29 cellular contexts compared by ENCODE assay signal in the genomic region with DNA sequence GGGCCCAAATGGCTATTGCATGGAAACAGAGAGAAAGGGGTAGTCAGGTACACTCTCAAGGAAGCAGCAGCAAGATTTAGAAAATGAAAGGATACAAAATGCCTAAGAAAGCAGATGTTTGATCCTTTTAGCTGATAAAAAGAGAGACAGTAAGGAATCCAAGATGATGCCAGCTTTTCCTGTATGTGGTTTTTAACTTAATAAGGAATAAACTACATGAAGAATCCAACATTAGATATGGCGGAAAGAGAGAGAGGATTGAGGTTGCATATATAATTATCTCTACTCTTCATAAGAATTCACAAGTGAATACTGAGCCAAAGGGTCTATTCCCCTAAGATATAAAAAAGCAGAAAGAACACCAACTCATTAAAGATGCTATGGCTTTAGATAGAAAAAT.
"Had no signal": no experiment of that assay in that cellular context is flagged by ENCODE, and none has a peak within 500 bp of the region (broad histone marks: within the 10 kb centered on the region; RNA-seq: fewer than 3 reads in every experiment).

No MANE protein-coding gene starts in this region.

- H3K4me3 Mint-ChIP-seq: activated CD4-positive, alpha-beta memory T cell treated with anti-CD3 and anti-CD28 coated beads for 36 hours; activated CD4-positive, alpha-beta T cell treated with anti-CD3 and anti-CD28 coated beads, Interleukin-2, amount 10 ng/mL, durations not matched to agents 24 days and 14 days; activated T-helper 17 cell treated with anti-CD3 and anti-CD28 coated beads, Interleukin-2, amount 50 U/mL, for 72 hours; natural killer cell treated with Interleukin-12 subunit alpha and Interleukin-12 subunit beta and Interleukin-15 and Interleukin-18, amount 100 ng/mL, for 72 hours; stimulated activated memory B cell treated with anti-CD40 and anti-IgM and Interleukin-4, amounts not matched to agents 10 μg/mL and 1 μg/mL and 100 μg/mL, for 72 hours; stimulated activated naive CD8-positive, alpha-beta T cell treated with anti-CD3 and anti-CD28 coated beads, Interleukin-15, amount 100 ng/mL, for 72 hours; T-helper 17 cell had no signal

- FAIRE-seq: endothelial cell of umbilical vein, small intestine had no signal

- H3K9me3 Mint-ChIP-seq: activated CD4-positive, alpha-beta memory T cell treated with anti-CD3 and anti-CD28 coated beads for 36 hours; activated CD4-positive, alpha-beta T cell treated with anti-CD3 and anti-CD28 coated beads, Interleukin-2, amount 10 ng/mL, durations not matched to agents 24 days and 14 days; activated T-helper 17 cell treated with anti-CD3 and anti-CD28 coated beads, Interleukin-2, amount 50 U/mL, for 72 hours; natural killer cell treated with Interleukin-12 subunit alpha and Interleukin-12 subunit beta and Interleukin-15 and Interleukin-18, amount 100 ng/mL, for 72 hours; stimulated activated memory B cell treated with anti-CD40 and anti-IgM and Interleukin-4, amounts not matched to agents 10 μg/mL and 1 μg/mL and 100 μg/mL, for 72 hours; stimulated activated naive CD8-positive, alpha-beta T cell treated with anti-CD3 and anti-CD28 coated beads, Interleukin-15, amount 100 ng/mL, for 72 hours had no signal

- H3K27me3 Mint-ChIP-seq: activated CD4-positive, alpha-beta memory T cell treated with anti-CD3 and anti-CD28 coated beads for 36 hours; activated CD4-positive, alpha-beta T cell treated with anti-CD3 and anti-CD28 coated beads, Interleukin-2, amount 10 ng/mL, durations not matched to agents 24 days and 14 days; activated T-helper 17 cell treated with anti-CD3 and anti-CD28 coated beads, Interleukin-2, amount 50 U/mL, for 72 hours; natural killer cell treated with Interleukin-12 subunit alpha and Interleukin-12 subunit beta and Interleukin-15 and Interleukin-18, amount 100 ng/mL, for 72 hours; stimulated activated memory B cell treated with anti-CD40 and anti-IgM and Interleukin-4, amounts not matched to agents 10 μg/mL and 1 μg/mL and 100 μg/mL, for 72 hours; stimulated activated naive CD8-positive, alpha-beta T cell treated with anti-CD3 and anti-CD28 coated beads, Interleukin-15, amount 100 ng/mL, for 72 hours; T-helper 17 cell had no signal

- H3K27ac Mint-ChIP-seq: activated CD4-positive, alpha-beta memory T cell treated with anti-CD3 and anti-CD28 coated beads for 36 hours; activated CD4-positive, alpha-beta T cell treated with anti-CD3 and anti-CD28 coated beads, Interleukin-2, amount 10 ng/mL, durations not matched to agents 24 days and 14 days; activated T-helper 17 cell treated with anti-CD3 and anti-CD28 coated beads, Interleukin-2, amount 50 U/mL, for 72 hours; natural killer cell treated with Interleukin-12 subunit alpha and Interleukin-12 subunit beta and Interleukin-15 and Interleukin-18, amount 100 ng/mL, for 72 hours; stimulated activated memory B cell treated with anti-CD40 and anti-IgM and Interleukin-4, amounts not matched to agents 10 μg/mL and 1 μg/mL and 100 μg/mL, for 72 hours; stimulated activated naive CD8-positive, alpha-beta T cell treated with anti-CD3 and anti-CD28 coated beads, Interleukin-15, amount 100 ng/mL, for 72 hours; T-helper 17 cell had no signal

- DNase-seq: activated CD4-positive, alpha-beta memory T cell treated with anti-CD3 and anti-CD28 coated beads for 36 hours; activated CD4-positive, alpha-beta T cell treated with anti-CD3 and anti-CD28 coated beads, Interleukin-2, amount 10 ng/mL, durations not matched to agents 24 days and 14 days; activated CD4-positive, CD25-positive, alpha-beta regulatory T cell treated with anti-CD3 and anti-CD28 coated beads, Interleukin-2, amount 50 U/mL, for 72 hours; activated CD8-positive, alpha-beta memory T cell treated with anti-CD3 and anti-CD28 coated beads, Interleukin-2, amount 50 U/mL, for 4 hours; activated gamma-delta T cell treated with Interleukin-2 at 50 U/mL for 16 hours; activated naive CD4-positive, alpha-beta T cell treated with anti-CD3 and anti-CD28 coated beads, Interleukin-2, amount 50 U/mL, for 16 hours; activated T-cell treated with anti-CD3 and anti-CD28 coated beads, Interleukin-2, amount 50 U/mL, for 1 hour; aorta; body of pancreas; cortex of kidney; foreskin fibroblast; heart right ventricle; left ventricle myocardium inferior; mucosa of descending colon; retina; small intestine; stimulated activated CD4-positive, alpha-beta T cell treated with anti-CD3 and anti-CD28 coated beads, Interleukin-4, amount 100 ng/mL, for 24 hours; stimulated activated naive CD8-positive, alpha-beta T cell treated with anti-CD3 and anti-CD28 coated beads, Interleukin-15, amount 100 ng/mL, for 72 hours; T-helper 17 cell; T1000; transverse colon; uterus; WERI-Rb-1 had no signal

- H3K27ac ChIP-seq: cardiac muscle cell, left ventricle myocardium inferior, uterus, WERI-Rb-1 had no signal

- H3K36me3 Mint-ChIP-seq: natural killer cell treated with Interleukin-12 subunit alpha and Interleukin-12 subunit beta and Interleukin-15 and Interleukin-18, amount 100 ng/mL, for 72 hours had no signal

- ATAC-seq: activated T-helper 17 cell treated with anti-CD3 and anti-CD28 coated beads, Interleukin-2, amount 50 U/mL, for 72 hours; body of pancreas; heart right ventricle; mucosa of descending colon; natural killer cell treated with Interleukin-12 subunit alpha and Interleukin-12 subunit beta and Interleukin-15 and Interleukin-18, amount 100 ng/mL, for 72 hours; sciatic nerve; stimulated activated memory B cell treated with anti-CD40 and anti-IgM and Interleukin-4, amounts not matched to agents 10 μg/mL and 1 μg/mL and 100 μg/mL, for 72 hours; stimulated activated naive CD8-positive, alpha-beta T cell treated with anti-CD3 and anti-CD28 coated beads, Interleukin-15, amount 100 ng/mL, for 72 hours; T-helper 17 cell had no signal
